ENCODE assay signal across 14 cellular contexts in the genomic region with DNA sequence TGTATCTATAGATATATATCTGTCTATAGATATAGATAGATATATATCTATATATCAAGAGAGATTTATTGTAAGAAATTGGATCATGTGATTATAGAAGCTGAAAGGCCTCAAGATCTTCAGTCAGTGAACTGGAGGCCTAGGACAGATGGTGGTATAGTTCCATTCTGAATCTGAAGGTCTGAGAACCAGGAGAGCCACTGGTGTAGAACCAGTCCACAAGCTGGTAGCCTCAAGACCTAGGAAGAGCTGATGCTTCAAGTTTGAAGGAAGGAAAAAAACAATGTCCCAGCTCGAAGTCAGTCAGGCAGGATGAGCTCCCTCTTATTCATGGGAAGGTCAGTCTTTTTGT.
DNase-seq lines count a peak whose midpoint lies in the region; ATAC-seq and TF ChIP-seq lines count a peak whose summit lies in the region.
"Had no signal": no experiment of that assay in that cellular context is flagged by ENCODE, and none has a peak within 500 bp of the region (broad histone marks: within the 10 kb centered on the region; RNA-seq: fewer than 3 reads in every experiment).

No MANE protein-coding gene starts in this region.

- H4K20me1 ChIP-seq in MM.1S (ENCODE audit: insufficient read depth, low read length), result no peaks in the 10 kb centered on the region
- H4K20me1 ChIP-seq: BLaER1 had no signal

- no peak overlapping the region for H3K9ac ChIP-seq in MM.1S (ENCODE audit: low read length)
- H3K9ac ChIP-seq: BLaER1 had no signal

- H2AFZ ChIP-seq in MM.1S (ENCODE audit: low read length), result 0 out of 2 replicates have a peak overlapping the region, but pooled peaks have one; percentile 40

- no peak for TF ChIP-seq CTCF in MM.1S (IDR thresholded peaks at IDR 0.05; ENCODE audit: low read length)

- H3K27ac ChIP-seq in MM.1S (ENCODE audit: low read length), result peak overlapping the region; percentile 25; the same call in 1 of the 2 replicates
- H3K27ac ChIP-seq: ascending aorta, BLaER1, spleen had no signal

- ATAC-seq in GM18867 (IDR thresholded peaks at IDR 0.05; ENCODE audit: unreplicated experiment), result peak; percentile 53
- peak; percentile 84 for ATAC-seq in GM21390 (IDR thresholded peaks at IDR 0.05; ENCODE audit: unreplicated experiment)
- peak; percentile 53 for ATAC-seq in HG02981 (IDR thresholded peaks at IDR 0.05; ENCODE audit: unreplicated experiment)
- ATAC-seq: K562 had no signal

- H3K4me2 ChIP-seq in MM.1S (ENCODE audit: low read depth, low read length), result no peak overlapping the region
- H3K4me2 ChIP-seq: BLaER1 had no signal

- H3K9me3 ChIP-seq in MM.1S (replicated peaks; ENCODE audit: insufficient read depth, low read length), result no peaks in the 10 kb centered on the region
- H3K9me3 ChIP-seq: ascending aorta, BLaER1, spleen had no signal

- H3K79me2 ChIP-seq in MM.1S (ENCODE audit: low read length), result no peaks in the 10 kb centered on the region

- H3K36me3 ChIP-seq in MM.1S (replicated peaks; ENCODE audit: insufficient read depth, low read length), result no peaks in the 10 kb centered on the region
- H3K36me3 ChIP-seq: ascending aorta, BLaER1, spleen had no signal

- H3F3A ChIP-seq in MM.1S (ENCODE audit: insufficient read depth, low read length), result 0 out of 2 replicates have a peak, but pooled peaks cover 2% of the 10 kb centered on the region

- no peaks in the 10 kb centered on the region for H3K9me2 ChIP-seq in MM.1S (replicated peaks; ENCODE audit: insufficient read depth, low read length)

- no peaks in the 10 kb centered on the region for H3K27me3 ChIP-seq in MM.1S (replicated peaks; ENCODE audit: insufficient read depth, low read length)
- H3K27me3 ChIP-seq: ascending aorta, BLaER1, spleen had no signal

- DNase-seq in MM.1S (no peak), EL (no peak), NCI-H82 (lab: John Stamatoyannopoulos, UW) (no peak), DMS79 treated with DMSO at 0.1 percent for 48 hours (lab: John Stamatoyannopoulos, UW) (no peak)
- DNase-seq in activated CD4-positive, CD25-positive, alpha-beta regulatory T cell treated with anti-CD3 and anti-CD28 coated beads, Interleukin-2, amount 50 U/mL, for 72 hours, result no peak
- DNase-seq: activated CD8-positive, alpha-beta memory T cell treated with anti-CD3 and anti-CD28 coated beads, Interleukin-2, amount 50 U/mL, for 48 hours; NCI-H1694 treated with DMSO at 0.1 percent for 48 hours; spleen had no signal

- H3K4me1 ChIP-seq in MM.1S (ENCODE audit: low read length), result peaks cover 14% of the 10 kb centered on the region
- H3K4me1 ChIP-seq: ascending aorta, spleen had no signal

- H3K4me3 ChIP-seq in MM.1S (ENCODE audit: low read length), result no peak overlapping the region
- H3K4me3 ChIP-seq: ascending aorta, BLaER1, K562, spleen had no signal
